ENCODE assay signal across 34 cellular contexts in genomic region chr7:68073701-68074100, GRCh38.
"Had no signal": no experiment of that assay in that cellular context is flagged by ENCODE, and none has a peak within 500 bp of the region (broad histone marks: within the 10 kb centered on the region; RNA-seq: fewer than 3 reads in every experiment).

No MANE protein-coding gene starts in this region.

- DNase-seq: activated CD4-positive, alpha-beta memory T cell treated with anti-CD3 and anti-CD28 coated beads, Interleukin-2, amount 10 ng/mL, durations not matched to agents 7 days and 5 days; activated CD4-positive, alpha-beta T cell treated with anti-CD3 and anti-CD28 coated beads for 1 hour; activated CD4-positive, alpha-beta T cell treated with anti-CD3 and anti-CD28 coated beads for 48 hours; activated CD4-positive, CD25-positive, alpha-beta regulatory T cell; activated CD8-positive, alpha-beta memory T cell treated with anti-CD3 and anti-CD28 coated beads for 24 hours; activated CD8-positive, alpha-beta memory T cell treated with anti-CD3 and anti-CD28 coated beads, Interleukin-2, amount 10 ng/mL, durations not matched to agents 7 days and 5 days; activated CD8-positive, alpha-beta memory T cell treated with anti-CD3 and anti-CD28 coated beads, Interleukin-2, amount 50 U/mL, for 48 hours; activated gamma-delta T cell; activated naive CD4-positive, alpha-beta T cell treated with anti-CD3 and anti-CD28 coated beads for 36 hours; activated naive CD8-positive, alpha-beta T cell treated with anti-CD3 and anti-CD28 coated beads, Interleukin-2, amount 50 U/mL, for 24 hours; activated T-cell treated with anti-CD3 and anti-CD28 coated beads, Interleukin-2, amount 50 U/mL, for 72 hours; anterior cingulate cortex; caudate nucleus; cerebellar nuclear complex; cortex of kidney; Karpas-422; MV-4-11; NCI-H1092; NCI-H1436 treated with DMSO at 0.1 percent for 48 hours; NCI-H1694 treated with DMSO at 0.1 percent for 48 hours; NCI-H2029; NCI-H2171; NCI-H446 treated with DMSO at 0.1 percent for 48 hours; NCI-H524; NCI-H69; NCI-H82; Peyer's patch; Right ventricle myocardium superior; T1000; WERI-Rb-1 had no signal

- H3K4me1 ChIP-seq: Peyer's patch had no signal

- H3K4me3 ChIP-seq: Peyer's patch, SK-N-MC had no signal

- H3K36me3 ChIP-seq: MG63, Peyer's patch, WERI-Rb-1 had no signal

- FAIRE-seq: bronchial epithelial cell had no signal

- H3K27ac ChIP-seq: Peyer's patch, SK-N-MC, WERI-Rb-1 had no signal

- H3K27me3 ChIP-seq: MG63, Peyer's patch had no signal

- H3K9me3 ChIP-seq: MG63, Peyer's patch had no signal

- ATAC-seq: activated CD8-positive, alpha-beta memory T cell treated with anti-CD3 and anti-CD28 coated beads, Interleukin-2, amount 10 ng/mL, durations not matched to agents 7 days and 5 days; activated naive CD8-positive, alpha-beta T cell treated with anti-CD3 and anti-CD28 coated beads, Interleukin-2, amount 50 U/mL, for 24 hours; activated T-cell treated with anti-CD3 and anti-CD28 coated beads, Interleukin-2, amount 50 U/mL, for 72 hours; activated T-helper 17 cell treated with anti-CD3 and anti-CD28 coated beads, Interleukin-2, amount 50 U/mL, for 72 hours had no signal
